Comparison of ENCODE assay signal across 8 cellular contexts in genomic region chr21:41170442-41170841, GRCh38. TPM values are rescaled to one million over a fixed set of nuclear protein-coding genes. Genes with fewer than 3 reads are reported as not detected.
DNase-seq lines count a peak whose midpoint lies in the region; ATAC-seq and TF ChIP-seq lines count a peak whose summit lies in the region.

No MANE protein-coding gene starts in this region.

- no peak overlapping the region for H2BK20ac ChIP-seq in H9 (ENCODE audit: low read depth, low read length, poor library complexity, severe bottlenecking)

- POLR2A ChIA-PET in RWPE1 (lab: Yijun Ruan, JAX; ENCODE audit: low non-redundant PET) = no interaction called here

- no peak overlapping the region for H3K9ac ChIP-seq in H9 (ENCODE audit: extremely low read depth, insufficient read length, low read length)

- H3K9me3 ChIP-seq in H9 (ENCODE audit: control insufficient read depth, low read depth, low read length) (no peaks in the 10 kb centered on the region), esophagus squamous epithelium (no peaks in the 10 kb centered on the region), prostate gland (no peaks in the 10 kb centered on the region)

- H3K27me3 ChIP-seq in H9 (ENCODE audit: insufficient read depth, low read length) = peaks cover 6% of the 10 kb centered on the region; the same call in 1 of the 2 replicates
- H3K27me3 ChIP-seq in esophagus squamous epithelium = peaks cover 0 to 12% (median 0%) of the 10 kb centered on the region in 4 donors
- H3K27me3 ChIP-seq in prostate gland (replicated peaks; ENCODE audit: insufficient read depth) = no peaks in the 10 kb centered on the region

- H3K27ac Mint-ChIP-seq in H9 = no peak overlapping the region

- ATAC-seq in GM19324 (IDR thresholded peaks at IDR 0.05; ENCODE audit: low FRiP score, unreplicated experiment) = no peak
- ATAC-seq in HG02610 (IDR thresholded peaks at IDR 0.05; ENCODE audit: unreplicated experiment) = no peak
- ATAC-seq in HG03439 (IDR thresholded peaks at IDR 0.05; ENCODE audit: unreplicated experiment) = no peak

- TF ChIP-seq POLR2A in esophagus squamous epithelium (IDR thresholded peaks at IDR 0.05) (no peak), prostate gland (IDR thresholded peaks at IDR 0.05) (no peak)

- peak; percentile 42 for DNase-seq in COLO668 (lab: John Stamatoyannopoulos, UW; ENCODE audit: unreplicated experiment)
- DNase-seq in H9 = peak; percentile 72
- peak; percentile 44 for DNase-seq in RWPE1 (ENCODE audit: low spot score)
- DNase-seq in esophagus squamous epithelium (lab: John Stamatoyannopoulos, UW) = no peak
- DNase-seq in prostate gland (ENCODE audit: low spot score) = no peak

- peaks cover 0 to 3% (median 0%) of the 10 kb centered on the region in 3 donors for H3K36me3 ChIP-seq in esophagus squamous epithelium
- no peaks in the 10 kb centered on the region for H3K36me3 ChIP-seq in prostate gland

- H3K4me3 ChIP-seq in esophagus squamous epithelium (peak overlapping the region in 3 of 4 donors; percentile 10 to 92 (median 90)), prostate gland (no peak overlapping the region)

- no peak overlapping the region for H2BK120ac ChIP-seq in H9 (ENCODE audit: low read depth, low read length, poor library complexity, severe bottlenecking)

- H3K56ac ChIP-seq in H9 (ENCODE audit: insufficient read length, low read depth, low read length) = no peak overlapping the region

- H2BK5ac ChIP-seq in H9 (ENCODE audit: insufficient read length, low read length) = no peak overlapping the region

- H3K79me1 ChIP-seq in H9 (ENCODE audit: insufficient read depth, low read depth, low read length, poor library complexity, severe bottlenecking) = no peaks in the 10 kb centered on the region

- peaks cover 16 to 26% of the 10 kb centered on the region in 2 experiments for H3K4me1 Mint-ChIP-seq in H9

- CTCF ChIA-PET in RWPE1 (lab: Yijun Ruan, JAX) = interaction anchor here (0.6 to 1.2 kb wide), 4 partner anchors 12 to 52 kb away, joined by 3 to 4 read pairs (median 3); no protein-coding TSS in a partner anchor

- H3K4ac ChIP-seq in H9 (ENCODE audit: low read depth, low read length) = no peak overlapping the region

- no peak overlapping the region for H3K27ac ChIP-seq in H9 (ENCODE audit: insufficient read length, low read depth, low read length)
- H3K27ac ChIP-seq in RWPE1 = peak overlapping the region; percentile 53; the same call in 1 of the 2 replicates
- peak overlapping the region; percentile 73 to 96 (median 91) for H3K27ac ChIP-seq in esophagus squamous epithelium
- peak overlapping the region; percentile 78 to 95 for H3K27ac ChIP-seq in prostate gland

- no peak overlapping the region for H3K23ac ChIP-seq in H9 (ENCODE audit: insufficient read length, low read depth, low read length)

- no peak overlapping the region for H4K5ac ChIP-seq in H9 (ENCODE audit: insufficient read length, low read depth, low read length)

- H3K4me3 Mint-ChIP-seq in H9 = no peak overlapping the region; a peak in 1 of 5 replicates

- no peaks in the 10 kb centered on the region for H3K9me3 Mint-ChIP-seq in H9

- no peak overlapping the region for H2BK15ac ChIP-seq in H9 (ENCODE audit: low read depth, low read length)

- H3K36me3 Mint-ChIP-seq in H9 (ENCODE audit: insufficient read depth in 1 of 3, low read depth in 3 of 3) = no peaks in the 10 kb centered on the region; a peak in 2 of 7 replicates

- H3K4me2 ChIP-seq in H9 (ENCODE audit: insufficient read depth, insufficient read length, low read length) = no peak overlapping the region

- H3K27me3 Mint-ChIP-seq in H9 (ENCODE audit: low read depth) = peaks cover 39% of the 10 kb centered on the region

- no peak overlapping the region for H4K8ac ChIP-seq in H9 (replicated peaks; ENCODE audit: insufficient read length, low read depth, low read length)

- H3K14ac ChIP-seq in H9 (ENCODE audit: insufficient read depth, low read length) = no peak overlapping the region

- H2AK5ac ChIP-seq in H9 (ENCODE audit: insufficient read length, low read length) = no peak overlapping the region

- no peak overlapping the region for H2BK12ac ChIP-seq in H9 (ENCODE audit: insufficient read length, low read depth, low read length)

- H3K4me1 ChIP-seq in H9 (ENCODE audit: insufficient read depth, low read length) = no peaks in the 10 kb centered on the region
- H3K4me1 ChIP-seq in esophagus squamous epithelium = peaks cover 15 to 85% (median 29%) of the 10 kb centered on the region in 3 donors
- no peaks in the 10 kb centered on the region for H3K4me1 ChIP-seq in prostate gland (replicated peaks)

- H3K18ac ChIP-seq in H9 (ENCODE audit: insufficient read length, low read depth, low read length) = no peak overlapping the region

- no peak overlapping the region for H3T11ph ChIP-seq in H9 (ENCODE audit: low read length)

- no CpG with 5 or more reads among the region's 2 CpGs for WGBS in H9 (ENCODE audit: extremely low coverage, insufficient read length, low lambda C conversion rate)
- WGBS in esophagus squamous epithelium, 2 donors = 27 to 33% methylated on average over 2 of the region's 2 CpGs
- WGBS in prostate gland = 36% methylated on average over 2 of the region's 2 CpGs

- no peak overlapping the region for H2AFZ ChIP-seq in H9 (ENCODE audit: low read length)

- peaks cover 7% of the 10 kb centered on the region for H3K23me2 ChIP-seq in H9 (ENCODE audit: insufficient read length, low read depth, low read length, poor library complexity, severe bottlenecking)

- H3K79me2 ChIP-seq in H9 (ENCODE audit: insufficient read depth, low read length) = no peaks in the 10 kb centered on the region

- no peak overlapping the region for H4K91ac ChIP-seq in H9 (ENCODE audit: insufficient read length, low read depth, low read length)

- TF ChIP-seq CTCF in H9 (conservative IDR thresholded peaks at IDR 0.05) = peak; percentile 80
- peak; percentile 34; the same call in 1 of the 2 replicates for TF ChIP-seq CTCF in RWPE1 (conservative IDR thresholded peaks at IDR 0.05; ENCODE audit: low read depth)
- TF ChIP-seq CTCF in esophagus squamous epithelium (IDR thresholded peaks at IDR 0.05) = peak; percentile 10 to 73 (median 56)
- TF ChIP-seq CTCF in prostate gland (IDR thresholded peaks at IDR 0.05) = peak in 3 of 4 experiments; percentile 18 to 74 (median 56)

- intact Hi-C loops in esophagus squamous epithelium (cut with DNase I) = no loop called here
- intact Hi-C loops in prostate gland (cut with DNase I) = no loop called here

- H4K20me1 ChIP-seq in H9 (ENCODE audit: control insufficient read depth, insufficient read depth, insufficient read length) = no peaks in the 10 kb centered on the region

RNA-seq across cellular contexts. Expression of gene BACE2, which starts 2.5 kb away (rescaled TPM):
- total RNA-seq in H9 (2021) (8.0 and 8.3 TPM in 2 replicates), esophagus squamous epithelium (10 to 100 TPM; 32.8 to 51.5 (median 47.1) TPM), prostate gland (100 to 1,000 TPM; 103 to 119 TPM)

Comparison
In these comparisons a context has a peak if more than half of its experiments do, and no peak if none do; other contexts are left out.
1. DNase-seq: peak in COLO668 (single experiment), H9 (single experiment) and RWPE1 (single experiment); none in esophagus squamous epithelium (single experiment) and prostate gland (single experiment).
2. H3K4me3 ChIP-seq: peak in esophagus squamous epithelium (3 of 4); none in prostate gland (0 of 2).
3. Peak in every context shown above with its lines, with median percentiles within 50 percentile points of each other: CTCF ChIP-seq.